9 cellular contexts compared by ENCODE assay signal in the genomic region with DNA sequence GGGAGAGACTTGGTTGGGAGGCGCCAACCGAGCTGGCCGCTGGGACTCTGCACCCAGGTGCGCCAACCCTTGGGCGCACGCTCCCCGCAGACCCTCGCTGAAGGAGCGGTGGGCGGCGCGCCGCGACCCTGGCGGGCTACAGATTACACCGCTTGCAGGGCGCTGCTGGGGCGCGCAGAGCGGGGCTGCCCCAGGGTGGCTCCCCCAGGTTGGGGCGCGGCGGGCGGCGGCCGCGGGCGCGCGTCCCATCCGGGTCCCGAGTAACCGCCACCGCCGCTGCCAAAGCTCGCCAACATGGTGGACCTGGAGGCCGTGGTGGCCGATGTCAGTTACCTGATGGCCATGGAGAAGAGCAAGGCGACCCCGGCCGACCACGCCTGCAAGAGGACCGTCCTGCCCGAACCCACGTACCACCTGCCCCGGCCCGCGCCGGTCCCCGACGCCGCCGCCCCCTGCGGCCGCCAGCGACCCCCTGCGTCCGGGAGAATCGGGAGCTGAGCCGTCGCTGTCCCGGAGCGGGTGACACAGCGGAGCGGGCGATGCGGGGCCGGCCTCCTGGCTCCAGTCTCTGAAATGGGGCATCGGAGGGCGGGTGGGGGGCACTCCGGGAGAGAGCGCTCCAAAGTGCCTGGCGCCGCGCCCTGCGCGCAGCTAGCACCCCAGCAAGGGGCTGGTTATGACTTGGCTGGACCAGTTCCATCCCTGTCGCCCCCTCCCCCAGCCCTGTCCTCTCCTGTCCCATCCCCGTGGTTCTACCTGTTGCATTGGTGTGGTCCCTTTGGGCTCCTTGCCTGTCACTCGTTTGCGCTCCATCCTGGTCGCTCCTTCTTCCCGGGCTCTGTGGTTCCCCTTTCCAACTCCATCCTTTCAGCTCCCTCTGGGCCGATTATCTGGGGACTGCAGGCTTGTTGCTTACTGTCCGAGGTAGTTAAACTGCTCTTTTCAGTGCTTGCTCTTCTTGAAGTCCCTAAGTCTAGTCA.
DNase-seq lines count a peak whose midpoint lies in the region; ATAC-seq and TF ChIP-seq lines count a peak whose summit lies in the region.
"Had no signal": no experiment of that assay in that cellular context is flagged by ENCODE, and none has a peak within 500 bp of the region (broad histone marks: within the 10 kb centered on the region; RNA-seq: fewer than 3 reads in every experiment).

No MANE protein-coding gene starts in this region.

- no peak overlapping the region for H3K4me3 ChIP-seq in CD8-positive, alpha-beta T cell (ENCODE audit: low read depth, low read length)
- H3K4me3 ChIP-seq in neural cell (ENCODE audit: low read length), result peak overlapping the region; percentile 64
- H3K4me3 ChIP-seq: SK-N-MC had no signal

- no peaks in the 10 kb centered on the region for H3K9me3 ChIP-seq in CD8-positive, alpha-beta T cell (ENCODE audit: low read length)
- H3K9me3 ChIP-seq in neural cell (ENCODE audit: low read length), result no peaks in the 10 kb centered on the region

- no peak overlapping the region for H2AFZ ChIP-seq in neural cell (ENCODE audit: low read depth, low read length)

- no peak for TF ChIP-seq RAD21 in neural cell (conservative IDR thresholded peaks at IDR 0.05)

- H3K27ac ChIP-seq in CD8-positive, alpha-beta T cell (ENCODE audit: low read depth, low read length), result no peak overlapping the region
- no peak overlapping the region for H3K27ac ChIP-seq in neural cell (ENCODE audit: low read length)
- H3K27ac ChIP-seq: SK-N-MC had no signal

- no peaks in the 10 kb centered on the region for H3K36me3 Mint-ChIP-seq in CD8-positive, alpha-beta T cell

- ATAC-seq in CD8-positive, alpha-beta T cell, result no peak
- ATAC-seq in GM18861 (IDR thresholded peaks at IDR 0.05; ENCODE audit: unreplicated experiment), result no peak

- no peaks in the 10 kb centered on the region for H4K20me1 ChIP-seq in neural cell (ENCODE audit: insufficient read depth)

- DNase-seq in CD8-positive, alpha-beta T cell, result no peak
- peak; percentile 26 for DNase-seq in M059J (ENCODE audit: low read depth)
- peak; percentile 60 for DNase-seq in ecto neural progenitor cell (ENCODE audit: low spot score)
- no peak for DNase-seq in kidney glomerular epithelial cell (lab: John Stamatoyannopoulos, UW)
- no peak for DNase-seq in effector CD4-positive, alpha-beta T cell
- no peak for DNase-seq in SIG-M5 (lab: John Stamatoyannopoulos, UW)

- H3K27ac Mint-ChIP-seq in CD8-positive, alpha-beta T cell, result no peak overlapping the region

- H3K4me1 Mint-ChIP-seq in CD8-positive, alpha-beta T cell (ENCODE audit: low read depth), result peaks cover 26% of the 10 kb centered on the region

- H3K27me3 Mint-ChIP-seq in CD8-positive, alpha-beta T cell (ENCODE audit: low read depth), result peaks cover 56% of the 10 kb centered on the region

- H3F3A ChIP-seq in neural cell (ENCODE audit: insufficient read depth, low read length, poor library complexity, severe bottlenecking), result no peaks in the 10 kb centered on the region

- no peaks in the 10 kb centered on the region for H3K9me2 ChIP-seq in neural cell (ENCODE audit: insufficient read depth, low read length)

- H3K9ac ChIP-seq in neural cell (ENCODE audit: low read length), result peak overlapping the region; percentile 29

- intact Hi-C loops in CD8-positive, alpha-beta T cell (cut with DNase I, micrococcal nuclease), result no loop called here

- CTCF ChIA-PET in CD8-positive, alpha-beta T cell (lab: Charles Lee), result no interaction called here

- POLR2A ChIA-PET in CD8-positive, alpha-beta T cell (lab: Charles Lee), result no interaction called here

- H3K4me1 ChIP-seq in CD8-positive, alpha-beta T cell (ENCODE audit: insufficient read depth, low read length), result peaks cover 24% of the 10 kb centered on the region

- TF ChIP-seq CTCF in CD8-positive, alpha-beta T cell (IDR thresholded peaks at IDR 0.05), result no peak
- peak; percentile 31 for TF ChIP-seq CTCF in neural cell (IDR thresholded peaks at IDR 0.05; ENCODE audit: poor library complexity, severe bottlenecking)

- H3K27me3 ChIP-seq in CD8-positive, alpha-beta T cell (ENCODE audit: insufficient read depth, low read length), result peaks cover 20% of the 10 kb centered on the region
- peaks cover 49% of the 10 kb centered on the region for H3K27me3 ChIP-seq in neural cell (ENCODE audit: insufficient read depth, low read depth, low read length)

- H3K36me3 ChIP-seq in CD8-positive, alpha-beta T cell (ENCODE audit: insufficient read depth, low read length), result no peaks in the 10 kb centered on the region
- no peaks in the 10 kb centered on the region for H3K36me3 ChIP-seq in neural cell (ENCODE audit: insufficient read depth, low read length)

- H3K9me3 Mint-ChIP-seq in CD8-positive, alpha-beta T cell, result no peaks in the 10 kb centered on the region

- TF ChIP-seq EP300 in neural cell (conservative IDR thresholded peaks at IDR 0.05; ENCODE audit: poor library complexity, severe bottlenecking), result no peak

- no peaks in the 10 kb centered on the region for H3K79me2 ChIP-seq in neural cell (replicated peaks; ENCODE audit: insufficient read depth, low read length)

- no peak overlapping the region for H3K4me2 ChIP-seq in neural cell (ENCODE audit: low read length)

- H3K4me3 Mint-ChIP-seq in CD8-positive, alpha-beta T cell, result peak overlapping the region; percentile 69

TF ChIP-seq in neural cell, 6 proteins besides CTCF, POLR2A, EP300 and RAD21:
- TF ChIP-seq SMC3 (conservative IDR thresholded peaks at IDR 0.05; ENCODE audit: poor library complexity) (no peak), EZH2 (IDR thresholded peaks at IDR 0.05; ENCODE audit: borderline replicate concordance, insufficient read depth, low read length, poor library complexity, severe bottlenecking) (peak; percentile 46), POLR2AphosphoS5 (IDR thresholded peaks at IDR 0.05) (no peak), TAF1 (IDR thresholded peaks at IDR 0.05; ENCODE audit: low read depth) (no peak)

Comparison
In these comparisons a context has a peak if more than half of its experiments do, and no peak if none do; other contexts are left out.
1. DNase-seq: peak in M059J (single experiment) and ecto neural progenitor cell (single experiment); none in CD8-positive, alpha-beta T cell (0 of 7), kidney glomerular epithelial cell (single experiment), effector CD4-positive, alpha-beta T cell (single experiment) and SIG-M5 (single experiment).